In genomic region chr21:23452384-23453083, GRCh38 we compare ENCODE assay signal across 8 cellular contexts.
DNase-seq lines count a peak whose midpoint lies in the region; ATAC-seq, FAIRE-seq and TF ChIP-seq lines count a peak whose summit lies in the region.

No MANE protein-coding gene starts in this region.

- in situ Hi-C loops in SK-MEL-5 (cut with HindIII; ENCODE audit: low pct_unique_long_range_greater_than_20kb, low sequenced_read_pairs) = no loop called here

- H3K27ac ChIP-seq in pancreas = no peak overlapping the region

- no peaks in the 10 kb centered on the region for H3K36me3 ChIP-seq in pancreas

- intact Hi-C loops in pancreas (cut with DNase I) = no loop called here

- FAIRE-seq in pancreas (lab: Jason Lieb, UNC) = no peak

- no peaks in the 10 kb centered on the region for H3K4me1 ChIP-seq in pancreas

- WGBS in pancreas, 2 donors = 26 to 32% methylated on average over 19 of the region's 19 CpGs

- DNase-seq in NCI-H1436 (lab: John Stamatoyannopoulos, UW) (peak; percentile 31), NCI-H1436 treated with DMSO at 0.1 percent for 48 hours (lab: John Stamatoyannopoulos, UW) (no peak), SK-MEL-5 (ENCODE audit: low read depth, low spot score) (peak; percentile 71), pancreas (peak in 5 of 6 donors; percentile 4 to 34 (median 21)), mesenteric fat pad (ENCODE audit: low spot score) (no peak)
- DNase-seq in NK-92 treated with Interleukin-12 subunit alpha and Interleukin-12 subunit beta, amount 100 ng/mL, for 24 hours (lab: John Stamatoyannopoulos, UW) = no peak

- TF ChIP-seq CTCF in pancreas (IDR thresholded peaks at IDR 0.05) = no peak

- no peaks in the 10 kb centered on the region for H3K27me3 ChIP-seq in pancreas

- ATAC-seq in HG02885 (IDR thresholded peaks at IDR 0.05; ENCODE audit: poor library complexity, unreplicated experiment) = peak; percentile 54
- ATAC-seq in pancreas = peak in 2 of 4 donors; percentile 59 to 70
- ATAC-seq in GM19324 (IDR thresholded peaks at IDR 0.05; ENCODE audit: low FRiP score, unreplicated experiment) = no peak

- no peaks in the 10 kb centered on the region for H3K9me3 ChIP-seq in pancreas

- H3K4me3 ChIP-seq in pancreas = no peak overlapping the region

Comparison
In these comparisons a context has a peak if more than half of its experiments do, and no peak if none do; other contexts are left out.
1. DNase-seq: peak in NCI-H1436 (single experiment), SK-MEL-5 (single experiment) and pancreas (5 of 6); none in NCI-H1436 treated with DMSO at 0.1 percent for 48 hours (single experiment), mesenteric fat pad (single experiment) and NK-92 treated with Interleukin-12 subunit alpha and Interleukin-12 subunit beta, amount 100 ng/mL, for 24 hours (single experiment).